8 cellular contexts compared by ENCODE assay signal in genomic region chr2:177799531-177799930, GRCh38.
A peak's percentile ranks its signal among the peaks of the same experiment; 100 is the strongest.
DNase-seq lines count a peak whose midpoint lies in the region; ATAC-seq and TF ChIP-seq lines count a peak whose summit lies in the region.

No MANE protein-coding gene starts in this region.

- DNase-seq in A673 (ENCODE audit: low spot score) (peak; percentile 55), NCI-H2227 treated with DMSO at 0.1 percent for 48 hours (lab: John Stamatoyannopoulos, UW) (peak; percentile 52), mesothelial cell of epicardium (ENCODE audit: low spot score in 2 of 2, unreplicated experiment in 2 of 2) (no peak)
- DNase-seq in effector memory CD8-positive, alpha-beta T cell = no peak

- H3K27me3 ChIP-seq in A673 (replicated peaks; ENCODE audit: insufficient read depth, low read depth, low read length, poor library complexity) (peaks cover 7% of the 10 kb centered on the region), parathyroid adenoma (ENCODE audit: control insufficient read depth, insufficient read depth, low read length) (no peaks in the 10 kb centered on the region)

- ATAC-seq in effector memory CD8-positive, alpha-beta T cell (replicated peaks) = peak; percentile 68
- ATAC-seq in HG03469 (IDR thresholded peaks at IDR 0.05; ENCODE audit: unreplicated experiment) (no peak), HG03135 (IDR thresholded peaks at IDR 0.05; ENCODE audit: unreplicated experiment) (no peak)

- no peaks in the 10 kb centered on the region for H3K4me1 Mint-ChIP-seq in effector memory CD8-positive, alpha-beta T cell (ENCODE audit: low read depth in 2 of 2)
- H3K4me1 Mint-ChIP-seq in mesothelial cell of epicardium = peaks cover 15% of the 10 kb centered on the region

- H3K27ac Mint-ChIP-seq in effector memory CD8-positive, alpha-beta T cell = no peak overlapping the region
- H3K27ac Mint-ChIP-seq in mesothelial cell of epicardium = no peak overlapping the region

- CTCF ChIA-PET in A673 (lab: Charles Lee) = interaction anchor here (0.7 to 1.1 kb wide), 2 partner anchors 10 to 996 kb away, joined by 3 to 4 read pairs; no protein-coding TSS in a partner anchor

- no TSS peak for BruUV-seq in A673 (replicated peaks; lab: Mats Ljungman, UMichigan)

- H3K4me3 ChIP-seq in A673 (ENCODE audit: low read depth, low read length, poor library complexity, severe bottlenecking) (no peak overlapping the region), GM12875 (ENCODE audit: low read depth, low read length) (no peak overlapping the region), parathyroid adenoma (ENCODE audit: low read depth, low read length) (no peak overlapping the region)

- no peaks in the 10 kb centered on the region for H3K4me1 ChIP-seq in A673 (ENCODE audit: insufficient read depth, low read length, poor library complexity, severe bottlenecking)
- H3K4me1 ChIP-seq in parathyroid adenoma = peaks cover 6% of the 10 kb centered on the region

- intact Hi-C loops in A673 (cut with micrococcal nuclease; ENCODE audit: unreplicated experiment) = no loop called here

- no peaks in the 10 kb centered on the region for H3K36me3 ChIP-seq in A673 (ENCODE audit: insufficient read depth, low read length, poor library complexity, severe bottlenecking)
- no peaks in the 10 kb centered on the region for H3K36me3 ChIP-seq in parathyroid adenoma (ENCODE audit: control insufficient read depth, insufficient read depth, low read length)

- no peaks in the 10 kb centered on the region for H3K36me3 Mint-ChIP-seq in effector memory CD8-positive, alpha-beta T cell (ENCODE audit: insufficient read depth)
- H3K36me3 Mint-ChIP-seq in mesothelial cell of epicardium = no peaks in the 10 kb centered on the region

- H3K79me2 ChIP-seq in parathyroid adenoma = no peaks in the 10 kb centered on the region

- H3K9me3 ChIP-seq in A673 (ENCODE audit: low read depth, low read length, poor library complexity, severe bottlenecking) (no peaks in the 10 kb centered on the region), parathyroid adenoma (ENCODE audit: control insufficient read depth, low read length) (no peaks in the 10 kb centered on the region)

- POLR2A ChIA-PET in A673 (lab: Charles Lee; ENCODE audit: low non-redundant PET) = no interaction called here

- H3K4me3 Mint-ChIP-seq in effector memory CD8-positive, alpha-beta T cell = no peak overlapping the region
- H3K4me3 Mint-ChIP-seq in mesothelial cell of epicardium = no peak overlapping the region

- no peak overlapping the region for H3K4me2 ChIP-seq in parathyroid adenoma (ENCODE audit: low read length)

- H3K27ac ChIP-seq in A673 (ENCODE audit: low read depth, low read length, poor library complexity, severe bottlenecking) (no peak overlapping the region), parathyroid adenoma (no peak overlapping the region)

- no peaks in the 10 kb centered on the region for H3K9me3 Mint-ChIP-seq in effector memory CD8-positive, alpha-beta T cell
- H3K9me3 Mint-ChIP-seq in mesothelial cell of epicardium = peaks cover 1% of the 10 kb centered on the region

- no peak overlapping the region for H3K9ac ChIP-seq in parathyroid adenoma

- peak; percentile 71 for TF ChIP-seq CTCF in A673 (conservative IDR thresholded peaks at IDR 0.05; ENCODE audit: low read depth, low read length)
- peak; percentile 51; the same call in 1 of the 2 replicates for TF ChIP-seq CTCF in GM12875 (IDR thresholded peaks at IDR 0.05; ENCODE audit: borderline replicate concordance, insufficient read depth, low read depth, low read length)
- peak; percentile 51 for TF ChIP-seq CTCF in parathyroid adenoma (IDR thresholded peaks at IDR 0.05)
- no peak for TF ChIP-seq CTCF in mesothelial cell of epicardium (IDR thresholded peaks at IDR 0.05; ENCODE audit: unreplicated experiment)

- peaks cover 40 to 54% of the 10 kb centered on the region in 2 donors for H3K27me3 Mint-ChIP-seq in effector memory CD8-positive, alpha-beta T cell
- peaks cover 21% of the 10 kb centered on the region for H3K27me3 Mint-ChIP-seq in mesothelial cell of epicardium (ENCODE audit: low read depth)

- H2AFZ ChIP-seq in parathyroid adenoma = no peak overlapping the region

Comparison
In these comparisons a context has a peak if more than half of its experiments do, and no peak if none do; other contexts are left out.
1. DNase-seq: peak in A673 (single experiment) and NCI-H2227 treated with DMSO at 0.1 percent for 48 hours (single experiment); none in effector memory CD8-positive, alpha-beta T cell (0 of 3) and mesothelial cell of epicardium (0 of 2).